Comparison of ENCODE assay signal across 17 cellular contexts in the genomic region with DNA sequence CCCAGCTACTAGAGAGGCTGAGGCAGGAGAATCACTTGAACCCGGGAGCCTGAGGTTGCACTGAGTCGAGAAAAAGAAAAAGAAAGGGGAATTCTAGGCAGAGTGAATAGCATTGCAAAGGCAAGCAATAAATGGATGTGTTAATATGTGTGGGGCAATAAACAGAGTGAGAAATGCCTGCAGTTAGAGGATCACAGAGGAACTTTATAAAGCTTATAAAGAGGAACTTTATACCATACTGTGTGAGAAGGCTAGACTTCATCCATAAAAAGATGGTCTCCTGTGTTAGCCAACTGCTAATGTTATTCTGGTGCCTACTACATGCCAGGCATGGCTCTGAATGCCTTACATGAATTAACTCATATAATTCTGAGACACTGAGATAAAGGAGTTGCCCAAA. TPM values are rescaled to one million over a fixed set of nuclear protein-coding genes. Genes with fewer than 3 reads are reported as not detected.
"Had no signal": no experiment of that assay in that cellular context is flagged by ENCODE, and none has a peak within 500 bp of the region (broad histone marks: within the 10 kb centered on the region; RNA-seq: fewer than 3 reads in every experiment).

No MANE protein-coding gene starts in this region.

- DNase-seq: activated CD4-positive, CD25-positive, alpha-beta regulatory T cell treated with anti-CD3 and anti-CD28 coated beads, Interleukin-2, amount 50 U/mL, for 72 hours; activated naive CD4-positive, alpha-beta T cell; activated naive CD8-positive, alpha-beta T cell treated with anti-CD3 and anti-CD28 coated beads, Interleukin-2, amount 10 ng/mL, durations not matched to agents 7 days and 5 days; dermis blood vessel endothelial cell; gastrocnemius medialis; nucleus accumbens; stimulated activated CD4-positive, alpha-beta T cell treated with anti-CD3 and anti-CD28 coated beads, Interleukin-4, amount 100 ng/mL, for 24 hours; stimulated activated naive CD4-positive, alpha-beta T cell had no signal

- H3K4me3 ChIP-seq: gastrocnemius medialis had no signal

- ATAC-seq: gastrocnemius medialis, left lobe of liver had no signal

- H3K4me3 Mint-ChIP-seq: activated naive CD8-positive, alpha-beta T cell treated with anti-CD3 and anti-CD28 coated beads, Interleukin-2, amount 10 ng/mL, durations not matched to agents 7 days and 5 days; activated T-helper 1 cell treated with anti-CD3 and anti-CD28 coated beads, Interleukin-12 subunit alpha, Interleukin-12 subunit beta, Interleukin-2, Interleukin-4 antibody, amounts not matched to agents 30 ng/mL and 10 ng/mL and 1 ng/mL, durations not matched to agents 14 hours and 24 hours and 36 hours; nephron had no signal

- H3K36me3 ChIP-seq: gastrocnemius medialis had no signal

- H3K36me3 Mint-ChIP-seq: activated naive CD8-positive, alpha-beta T cell treated with anti-CD3 and anti-CD28 coated beads, Interleukin-2, amount 10 ng/mL, durations not matched to agents 7 days and 5 days had no signal

- H3K27ac ChIP-seq: epithelial cell of prostate, gastrocnemius medialis had no signal

- H3K9me3 ChIP-seq: gastrocnemius medialis had no signal

- H3K27ac Mint-ChIP-seq: activated naive CD8-positive, alpha-beta T cell treated with anti-CD3 and anti-CD28 coated beads, Interleukin-2, amount 10 ng/mL, durations not matched to agents 7 days and 5 days; activated T-helper 1 cell treated with anti-CD3 and anti-CD28 coated beads, Interleukin-12 subunit alpha, Interleukin-12 subunit beta, Interleukin-2, Interleukin-4 antibody, amounts not matched to agents 30 ng/mL and 10 ng/mL and 1 ng/mL, durations not matched to agents 14 hours and 24 hours and 36 hours; nephron had no signal

- H3K4me1 Mint-ChIP-seq: nephron had no signal

- H3K9me3 Mint-ChIP-seq: activated naive CD8-positive, alpha-beta T cell treated with anti-CD3 and anti-CD28 coated beads, Interleukin-2, amount 10 ng/mL, durations not matched to agents 7 days and 5 days; activated T-helper 1 cell treated with anti-CD3 and anti-CD28 coated beads, Interleukin-12 subunit alpha, Interleukin-12 subunit beta, Interleukin-2, Interleukin-4 antibody, amounts not matched to agents 30 ng/mL and 10 ng/mL and 1 ng/mL, durations not matched to agents 14 hours and 24 hours and 36 hours; nephron had no signal

RNA-seq across cellular contexts. Expression of a gene that starts 0.8 kb away (rescaled TPM):
- total RNA-seq: activated CD8-positive, alpha-beta memory T cell treated with anti-CD3 and anti-CD28 coated beads for 36 hours; activated naive CD8-positive, alpha-beta T cell treated with anti-CD3 and anti-CD28 coated beads, Interleukin-2, amount 10 ng/mL, durations not matched to agents 7 days and 5 days; activated T-helper 1 cell treated with anti-CD3 and anti-CD28 coated beads, Interleukin-12 subunit alpha, Interleukin-12 subunit beta, Interleukin-2, Interleukin-4 antibody, amounts not matched to agents 30 ng/mL and 10 ng/mL and 1 ng/mL, durations not matched to agents 14 hours and 24 hours and 36 hours; cerebellum; dermis blood vessel endothelial cell; left lobe of liver; lung microvascular endothelial cell; skeletal muscle tissue; T-helper 2 cell treated with Interferon-gamma antibody and Interleukin-4, amounts not matched to agents 100 ng/mL and 5 ng/mL, for 36 hours had no signal
